ENCODE assay signal across 24 cellular contexts in genomic region chr3:101303836-101304235, GRCh38.
"Had no signal": no experiment of that assay in that cellular context is flagged by ENCODE, and none has a peak within 500 bp of the region (broad histone marks: within the 10 kb centered on the region; RNA-seq: fewer than 3 reads in every experiment).

No MANE protein-coding gene starts in this region.

- H3K27me3 ChIP-seq: heart right ventricle, left lung, ovary, sigmoid colon, testis, tibial artery had no signal

- H3K4me1 Mint-ChIP-seq: natural killer cell; stimulated activated memory B cell treated with anti-CD40 and anti-IgM and Interleukin-4, amounts not matched to agents 10 μg/mL and 1 μg/mL and 100 μg/mL, for 72 hours had no signal

- FAIRE-seq: islet of Langerhans had no signal

- H3K4me3 ChIP-seq: coronary artery, heart right ventricle, left lung, ovary, psoas muscle, sigmoid colon, testis, tibial artery had no signal

- H3K27ac Mint-ChIP-seq: natural killer cell; stimulated activated memory B cell treated with anti-CD40 and anti-IgM and Interleukin-4, amounts not matched to agents 10 μg/mL and 1 μg/mL and 100 μg/mL, for 72 hours; type B pancreatic cell had no signal

- H3K27me3 Mint-ChIP-seq: stimulated activated memory B cell treated with anti-CD40 and anti-IgM and Interleukin-4, amounts not matched to agents 10 μg/mL and 1 μg/mL and 100 μg/mL, for 72 hours; type B pancreatic cell had no signal

- H3K4me3 Mint-ChIP-seq: natural killer cell; stimulated activated memory B cell treated with anti-CD40 and anti-IgM and Interleukin-4, amounts not matched to agents 10 μg/mL and 1 μg/mL and 100 μg/mL, for 72 hours; type B pancreatic cell had no signal

- H3K9me3 ChIP-seq: sigmoid colon, testis had no signal

- H3K36me3 ChIP-seq: heart right ventricle, left lung, ovary, sigmoid colon, tibial artery had no signal

- H3K4me1 ChIP-seq: heart right ventricle, left lung, psoas muscle, testis, tibial artery had no signal

- ATAC-seq: heart right ventricle; left cardiac atrium; left lung; natural killer cell; psoas muscle; right cardiac atrium; stimulated activated memory B cell treated with anti-CD40 and anti-IgM and Interleukin-4, amounts not matched to agents 10 μg/mL and 1 μg/mL and 100 μg/mL, for 72 hours; stimulated activated naive CD8-positive, alpha-beta T cell treated with anti-CD3 and anti-CD28 coated beads, Interleukin-15, Interleukin-2, amounts not matched to agents 100 U/mL and 50 U/mL, for 24 hours had no signal

- H3K27ac ChIP-seq: coronary artery, heart right ventricle, left lung, ovary, psoas muscle, testis, tibial artery had no signal

- DNase-seq: effector memory CD4-positive, alpha-beta T cell; foreskin melanocyte; glutamatergic neuron; heart right ventricle; hippocampal formation; left cardiac atrium; left lung; natural killer cell; occipital lobe; ovary; posterior cingulate gyrus; psoas muscle; right cardiac atrium; sigmoid colon; stimulated activated CD4-positive, alpha-beta T cell treated with anti-CD3 and anti-CD28 coated beads, Interleukin-2, amount 100 ng/mL, for 24 hours; stimulated activated CD4-positive, alpha-beta T cell treated with anti-CD3 and anti-CD28 coated beads, Interleukin-4, amount 100 ng/mL, for 4 hours; stimulated activated naive CD8-positive, alpha-beta T cell treated with anti-CD3 and anti-CD28 coated beads, Interleukin-15, Interleukin-2, amounts not matched to agents 100 U/mL and 50 U/mL, for 24 hours; substantia nigra; testis; tibial artery had no signal
